ENCODE assay signal across 1 cellular context in genomic region chr17:47620503-47621245, GRCh38.
TF ChIP-seq lines count a peak whose summit lies in the region.

No MANE protein-coding gene starts in this region.

TF ChIP-seq in GM23338, 12 proteins besides CTCF, POLR2A, EP300 and RAD21 (continued from another document):
- TF ChIP-seq REST (IDR thresholded peaks at IDR 0.05; ENCODE audit: unreplicated experiment) (no peak), POLR2AphosphoS5 (IDR thresholded peaks at IDR 0.05; ENCODE audit: low read depth) (no peak), EZH2phosphoT487 (IDR thresholded peaks at IDR 0.05; ENCODE audit: unreplicated experiment) (no peak), ETS1 (IDR thresholded peaks at IDR 0.05) (no peak), NANOG (IDR thresholded peaks at IDR 0.05; ENCODE audit: borderline replicate concordance) (no peak), JUNB (IDR thresholded peaks at IDR 0.05; ENCODE audit: unreplicated experiment) (no peak), ZNF462 (CRISPR knock-in tag; IDR thresholded peaks at IDR 0.05) (no peak), EZH2 (IDR thresholded peaks at IDR 0.05; ENCODE audit: low read depth, unreplicated experiment) (no peak)
